In the genomic region with DNA sequence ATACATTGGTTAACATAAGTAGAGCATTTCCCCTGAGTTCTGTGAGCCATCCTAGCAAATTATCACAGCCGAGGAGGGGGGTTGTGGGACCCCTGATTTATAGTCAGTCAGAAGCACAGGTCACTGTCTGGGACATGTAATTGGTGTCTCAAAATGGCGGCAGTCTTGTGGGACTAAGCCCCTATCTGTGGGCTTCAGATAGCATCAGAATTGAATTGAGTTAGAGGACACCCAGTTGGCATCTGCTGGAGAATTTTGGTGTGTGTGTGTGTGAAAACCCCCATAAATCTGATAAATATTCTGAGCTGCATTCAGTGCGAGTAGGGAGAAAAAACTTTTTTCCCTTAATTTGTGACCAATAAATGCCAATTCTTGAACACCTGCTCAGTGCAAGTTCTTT, we compare ENCODE assay signal across 1 cellular context.
TF ChIP-seq lines count a peak whose summit lies in the region.

No MANE protein-coding gene starts in this region.

TF ChIP-seq in K562, 482 proteins besides CTCF, POLR2A, EP300 and RAD21 (continued from another document):
- TF ChIP-seq YY1 (IDR thresholded peaks at IDR 0.05; ENCODE audit: borderline replicate concordance in 1 of 3, control insufficient read depth in 1 of 3, extremely low read depth in 1 of 3, insufficient read depth in 3 of 3, insufficient read length in 1 of 3, insufficient replicate concordance in 2 of 3, low read depth in 1 of 3, low read length in 2 of 3) (peak in 1 of 3 experiments; percentile 80), NR2C1 (IDR thresholded peaks at IDR 0.05) (no peak), NR2C1 (tag; IDR thresholded peaks at IDR 0.05) (0 out of 2 replicates have a peak, but pooled peaks have one; percentile 8)
